8 cellular contexts compared by ENCODE assay signal in genomic region chr13:23888658-23889597, GRCh38.
DNase-seq lines count a peak whose midpoint lies in the region; ATAC-seq lines count a peak whose summit lies in the region.

Gene MIPEP, minus strand, starts transcription at chr13:23889400. Its CDS starts 80 bp downstream, at chr13:23889320.

- peaks cover 20 to 21% of the 10 kb centered on the region in 2 donors for H3K4me1 Mint-ChIP-seq in effector memory CD8-positive, alpha-beta T cell (ENCODE audit: low read depth in 2 of 2)
- H3K4me1 Mint-ChIP-seq in memory B cell: peaks cover 21% of the 10 kb centered on the region

- H3K27ac Mint-ChIP-seq in effector memory CD8-positive, alpha-beta T cell: peak within 1 kb of the TSS; percentile 91 to 94
- peak within 1 kb of the TSS; percentile 93 for H3K27ac Mint-ChIP-seq in memory B cell

- no peaks in the 10 kb centered on the region for H3K27me3 Mint-ChIP-seq in effector memory CD8-positive, alpha-beta T cell
- no peaks in the 10 kb centered on the region for H3K27me3 Mint-ChIP-seq in memory B cell

- DNase-seq in COLO829 (ENCODE audit: low spot score): peak; percentile 96
- DNase-seq in HPDE6-E6E7 (ENCODE audit: extremely low spot score): peak; percentile 65
- peak; percentile 91 to 93 for DNase-seq in NOMO-1 (lab: John Stamatoyannopoulos, UW; ENCODE audit: unreplicated experiment in 2 of 2)
- DNase-seq in activated CD8-positive, alpha-beta memory T cell treated with anti-CD3 and anti-CD28 coated beads for 4 hours (ENCODE audit: low read depth in 2 of 2): peak; percentile 81 to 87
- DNase-seq in effector memory CD8-positive, alpha-beta T cell: peak; percentile 82 to 85 (median 82)
- DNase-seq in memory B cell (ENCODE audit: low spot score in 2 of 2): peak; percentile 77 to 78
- DNase-seq in stimulated activated CD8-positive, alpha-beta memory T cell treated with anti-CD3 and anti-CD28 coated beads, Interleukin-12 subunit alpha, Interleukin-12 subunit beta, amount 100 ng/mL, for 24 hours (ENCODE audit: extremely low read depth): peak; percentile 75

- H3K9me3 Mint-ChIP-seq in effector memory CD8-positive, alpha-beta T cell: no peaks in the 10 kb centered on the region
- no peaks in the 10 kb centered on the region for H3K9me3 Mint-ChIP-seq in memory B cell

- peaks cover 16% of the 10 kb centered on the region for H3K36me3 Mint-ChIP-seq in effector memory CD8-positive, alpha-beta T cell (ENCODE audit: insufficient read depth)
- peaks cover 5% of the 10 kb centered on the region for H3K36me3 Mint-ChIP-seq in memory B cell

- H3K4me3 Mint-ChIP-seq in effector memory CD8-positive, alpha-beta T cell: peak within 1 kb of the TSS; percentile 93 to 94
- peak within 1 kb of the TSS; percentile 98 for H3K4me3 Mint-ChIP-seq in memory B cell

- ATAC-seq in GM19463 (IDR thresholded peaks at IDR 0.05; ENCODE audit: unreplicated experiment) (peak; percentile 96), memory B cell (ENCODE audit: low read depth) (peak; percentile 95)
- peak; percentile 97 for ATAC-seq in effector memory CD8-positive, alpha-beta T cell (replicated peaks)

Comparison
In these comparisons a context has a peak if more than half of its experiments do, and no peak if none do; other contexts are left out.
1. Peak in every context shown above with its lines: DNase-seq and ATAC-seq.